In the genomic region with DNA sequence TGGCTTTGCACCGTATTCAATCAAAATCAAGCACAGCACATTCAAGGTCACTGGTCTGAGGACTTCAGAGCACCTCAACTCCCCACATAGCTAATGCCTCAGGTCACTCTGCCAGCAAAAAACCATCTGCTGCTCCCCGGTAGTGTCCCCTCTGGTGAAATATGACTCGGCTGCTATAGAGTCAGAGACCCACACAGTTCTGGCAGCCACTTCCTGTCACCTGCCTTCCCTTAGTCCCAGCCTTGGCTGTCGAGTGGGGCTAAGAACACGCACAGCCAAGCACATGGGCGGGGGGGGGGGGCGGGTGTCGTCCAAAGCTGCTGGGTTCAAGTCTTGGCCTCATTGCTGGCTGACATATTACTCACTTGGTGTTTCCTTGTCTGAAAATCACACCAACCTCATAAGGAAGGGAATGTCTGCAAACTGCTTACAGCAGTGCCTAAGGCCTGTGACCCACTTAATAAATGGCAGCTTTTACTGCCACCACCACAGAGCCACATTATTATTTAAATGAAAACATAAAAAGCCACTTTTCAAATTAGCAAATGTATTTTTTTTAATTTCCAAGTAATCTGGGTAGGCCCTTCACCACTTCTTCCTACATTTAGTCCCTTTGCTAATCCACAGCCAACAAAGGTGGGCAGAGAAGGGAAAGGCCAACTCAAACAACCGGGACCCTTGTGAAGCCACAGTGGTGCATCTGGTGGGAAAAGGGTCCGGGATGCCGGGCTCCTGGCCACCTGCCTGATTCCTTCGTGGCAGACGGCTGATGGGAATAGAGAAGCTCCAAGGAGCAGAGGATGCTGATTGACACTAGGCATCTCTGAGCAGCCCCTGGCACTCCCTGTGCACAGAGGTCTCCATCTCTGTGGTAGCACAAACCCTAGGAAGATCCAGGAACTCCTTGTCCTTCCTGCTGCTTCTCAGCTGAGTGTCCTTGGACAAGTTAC, we compare ENCODE assay signal across 8 cellular contexts. TPM values are rescaled to one million over a fixed set of nuclear protein-coding genes. Genes with fewer than 3 reads are reported as not detected.
DNase-seq lines count a peak whose midpoint lies in the region; ATAC-seq lines count a peak whose summit lies in the region.

No MANE protein-coding gene starts in this region.

- peaks cover 39 to 83% (median 44%) of the 10 kb centered on the region in 3 donors for H3K36me3 Mint-ChIP-seq in CD8-positive, alpha-beta memory T cell
- peaks cover 79% of the 10 kb centered on the region for H3K36me3 Mint-ChIP-seq in activated CD4-positive, alpha-beta memory T cell treated with anti-CD3 and anti-CD28 coated beads, Interleukin-2, amount 10 ng/mL, durations not matched to agents 7 days and 5 days (ENCODE audit: low read depth)
- H3K36me3 Mint-ChIP-seq in memory B cell: peaks cover 28% of the 10 kb centered on the region

- POLR2A ChIA-PET in CD8-positive, alpha-beta memory T cell (lab: Charles Lee): interaction anchor here (1.2 kb wide), 1 partner anchor 241 kb away, joined by 4 read pairs; no protein-coding TSS in a partner anchor
- POLR2A ChIA-PET in activated CD4-positive, alpha-beta memory T cell treated with anti-CD3 and anti-CD28 coated beads, Interleukin-2, amount 10 ng/mL, durations not matched to agents 7 days and 5 days (lab: Charles Lee): interaction anchor here (1.2 to 1.8 kb wide), 4 partner anchors 12 to 241 kb away, joined by 3 to 17 read pairs (median 6); partner anchors contain the start of genes POLR1A and PTCD3

- H3K9me3 ChIP-seq in CD8-positive, alpha-beta memory T cell (ENCODE audit: low read length): no peaks in the 10 kb centered on the region

- H3K27me3 Mint-ChIP-seq in CD8-positive, alpha-beta memory T cell: no peaks in the 10 kb centered on the region
- no peaks in the 10 kb centered on the region for H3K27me3 Mint-ChIP-seq in activated CD4-positive, alpha-beta memory T cell treated with anti-CD3 and anti-CD28 coated beads, Interleukin-2, amount 10 ng/mL, durations not matched to agents 7 days and 5 days
- no peaks in the 10 kb centered on the region for H3K27me3 Mint-ChIP-seq in memory B cell

- CTCF ChIA-PET in CD8-positive, alpha-beta memory T cell (lab: Charles Lee): interaction anchor here (1.1 to 2.3 kb wide), 5 partner anchors 12 to 241 kb away, joined by 4 to 11 read pairs (median 9); partner anchors contain the start of gene ST3GAL5
- CTCF ChIA-PET in activated CD4-positive, alpha-beta memory T cell treated with anti-CD3 and anti-CD28 coated beads, Interleukin-2, amount 10 ng/mL, durations not matched to agents 7 days and 5 days (lab: Charles Lee): interaction anchor here (0.7 to 3.1 kb wide), 5 partner anchors 9 to 241 kb away, joined by 4 to 13 read pairs (median 6); partner anchors contain the start of gene ST3GAL5

- H3K4me3 Mint-ChIP-seq in CD8-positive, alpha-beta memory T cell: peak overlapping the region in 5 of 7 donors; percentile 19 to 27 (median 21)
- no peak overlapping the region for H3K4me3 Mint-ChIP-seq in activated CD4-positive, alpha-beta memory T cell treated with anti-CD3 and anti-CD28 coated beads, Interleukin-2, amount 10 ng/mL, durations not matched to agents 7 days and 5 days
- H3K4me3 Mint-ChIP-seq in memory B cell: no peak overlapping the region

- H3K9me3 Mint-ChIP-seq in CD8-positive, alpha-beta memory T cell: peaks cover 0 to 3% (median 0%) of the 10 kb centered on the region in 5 donors
- H3K9me3 Mint-ChIP-seq in activated CD4-positive, alpha-beta memory T cell treated with anti-CD3 and anti-CD28 coated beads, Interleukin-2, amount 10 ng/mL, durations not matched to agents 7 days and 5 days: peaks cover 3% of the 10 kb centered on the region
- H3K9me3 Mint-ChIP-seq in memory B cell: no peaks in the 10 kb centered on the region

- H3K4me3 ChIP-seq in CD8-positive, alpha-beta memory T cell (ENCODE audit: low read length): no peak overlapping the region

- peaks cover 25% of the 10 kb centered on the region for H3K36me3 ChIP-seq in CD8-positive, alpha-beta memory T cell (ENCODE audit: insufficient read depth, low read length)

- H3K27me3 ChIP-seq in CD8-positive, alpha-beta memory T cell (ENCODE audit: insufficient read depth, low read length, poor library complexity, severe bottlenecking): no peaks in the 10 kb centered on the region

- H3K4me1 Mint-ChIP-seq in CD8-positive, alpha-beta memory T cell: peaks cover 18 to 29% (median 21%) of the 10 kb centered on the region in 3 donors
- peaks cover 33% of the 10 kb centered on the region for H3K4me1 Mint-ChIP-seq in activated CD4-positive, alpha-beta memory T cell treated with anti-CD3 and anti-CD28 coated beads, Interleukin-2, amount 10 ng/mL, durations not matched to agents 7 days and 5 days
- H3K4me1 Mint-ChIP-seq in memory B cell: peaks cover 25% of the 10 kb centered on the region

- H3K27ac ChIP-seq in CD8-positive, alpha-beta memory T cell (ENCODE audit: low read depth, low read length): no peak overlapping the region
- H3K27ac ChIP-seq in substantia nigra (ENCODE audit: low read depth, low read length, poor library complexity, severe bottlenecking): no peak overlapping the region

- peak overlapping the region; percentile 28 to 95 (median 86) for H3K27ac Mint-ChIP-seq in CD8-positive, alpha-beta memory T cell
- H3K27ac Mint-ChIP-seq in activated CD4-positive, alpha-beta memory T cell treated with anti-CD3 and anti-CD28 coated beads, Interleukin-2, amount 10 ng/mL, durations not matched to agents 7 days and 5 days: peak overlapping the region; percentile 76
- peak overlapping the region; percentile 45 for H3K27ac Mint-ChIP-seq in memory B cell

- peaks cover 18% of the 10 kb centered on the region for H3K4me1 ChIP-seq in CD8-positive, alpha-beta memory T cell (ENCODE audit: insufficient read depth, low read length)

- ATAC-seq in HG03432 (IDR thresholded peaks at IDR 0.05; ENCODE audit: unreplicated experiment) (peak; percentile 71), memory B cell (ENCODE audit: low read depth) (peak; percentile 33), GM18907 (IDR thresholded peaks at IDR 0.05; ENCODE audit: unreplicated experiment) (no peak)

- DNase-seq in CD8-positive, alpha-beta memory T cell: peak; percentile 35 to 75 (median 38)
- DNase-seq in activated CD4-positive, alpha-beta memory T cell treated with anti-CD3 and anti-CD28 coated beads, Interleukin-2, amount 10 ng/mL, durations not matched to agents 7 days and 5 days: peak; percentile 74
- no peak for DNase-seq in memory B cell (ENCODE audit: low spot score in 2 of 2)
- no peak for DNase-seq in DMS114 treated with DMSO at 0.1 percent for 48 hours (lab: John Stamatoyannopoulos, UW; ENCODE audit: unreplicated experiment)
- DNase-seq in NCI-H1417 (lab: John Stamatoyannopoulos, UW): no peak
- DNase-seq in substantia nigra (lab: John Stamatoyannopoulos, UW): no peak

RNA-seq across cellular contexts. Expression of gene POLR1A, which starts 37.3 kb away (rescaled TPM):
- total RNA-seq in CD8-positive, alpha-beta memory T cell: 10 to 100 TPM; 60.3 to 63.3 TPM
- polyA plus RNA-seq in CD8-positive, alpha-beta memory T cell: 4.8 TPM
- 10 to 100 TPM; 25.2 to 29.7 TPM for total RNA-seq in activated CD4-positive, alpha-beta memory T cell treated with anti-CD3 and anti-CD28 coated beads, Interleukin-2, amount 10 ng/mL, durations not matched to agents 7 days and 5 days

RNA-seq across cellular contexts. Expression of gene PTCD3, which starts 37.7 kb away (rescaled TPM):
- total RNA-seq in CD8-positive, alpha-beta memory T cell: 100 to 1,000 TPM; 140 to 155 TPM
- 44.1 TPM for polyA plus RNA-seq in CD8-positive, alpha-beta memory T cell
- 100 to 1,000 TPM; 144 to 149 TPM for total RNA-seq in activated CD4-positive, alpha-beta memory T cell treated with anti-CD3 and anti-CD28 coated beads, Interleukin-2, amount 10 ng/mL, durations not matched to agents 7 days and 5 days

Comparison
In these comparisons a context has a peak if more than half of its experiments do, and no peak if none do; other contexts are left out.
1. DNase-seq: peak in CD8-positive, alpha-beta memory T cell (5 of 5) and activated CD4-positive, alpha-beta memory T cell treated with anti-CD3 and anti-CD28 coated beads, Interleukin-2, amount 10 ng/mL, durations not matched to agents 7 days and 5 days (single experiment); none in memory B cell (0 of 2), DMS114 treated with DMSO at 0.1 percent for 48 hours (single experiment), NCI-H1417 (0 of 3) and substantia nigra (0 of 49).
2. H3K4me3 Mint-ChIP-seq: peak in CD8-positive, alpha-beta memory T cell (5 of 7); none in activated CD4-positive, alpha-beta memory T cell treated with anti-CD3 and anti-CD28 coated beads, Interleukin-2, amount 10 ng/mL, durations not matched to agents 7 days and 5 days (single experiment) and memory B cell (single experiment).
3. Peak in every context shown above with its lines, with median percentiles within 50 percentile points of each other: H3K27ac Mint-ChIP-seq.